In genomic region chr3:39088456-39088855, GRCh38 we compare ENCODE assay signal across 17 cellular contexts. TPM values are rescaled to one million over a fixed set of nuclear protein-coding genes. Genes with fewer than 3 reads are reported as not detected.
"Had no signal": no experiment of that assay in that cellular context is flagged by ENCODE, and none has a peak within 500 bp of the region (broad histone marks: within the 10 kb centered on the region; RNA-seq: fewer than 3 reads in every experiment).

No MANE protein-coding gene starts in this region.

- H3K4me2 ChIP-seq: SK-N-SH had no signal

- H3K27me3 ChIP-seq: stomach had no signal

- H3K27ac ChIP-seq: psoas muscle, skin epidermis, stomach had no signal

- H3K9ac ChIP-seq: SK-N-SH had no signal

- H3K9me3 ChIP-seq: psoas muscle, SK-N-SH, stomach had no signal

- H3K4me1 ChIP-seq: psoas muscle, stomach had no signal

- DNase-seq: activated B cell treated with CpG ODN at 0.5 μM for 24 hours; activated CD4-positive, alpha-beta T cell treated with anti-CD3 and anti-CD28 coated beads, Interleukin-2, amount 50 U/mL, for 1 hour; activated CD8-positive, alpha-beta memory T cell treated with anti-CD3 and anti-CD28 coated beads, Interleukin-2, amount 10 ng/mL, durations not matched to agents 7 days and 5 days; activated effector memory CD4-positive, alpha-beta T cell treated with Interleukin-2 at 50 U/mL for 16 hours; activated naive CD4-positive, alpha-beta T cell treated with anti-CD3 and anti-CD28 coated beads, Interleukin-2, amount 50 U/mL, for 16 hours; effector memory CD8-positive, alpha-beta T cell; hypothalamus; psoas muscle; right cardiac atrium; SK-N-SH; stomach; trophoblast cell had no signal

- H3K4me3 Mint-ChIP-seq: activated B cell treated with CpG ODN at 0.5 μM for 24 hours; activated CD8-positive, alpha-beta memory T cell treated with anti-CD3 and anti-CD28 coated beads, Interleukin-2, amount 10 ng/mL, durations not matched to agents 7 days and 5 days; effector memory CD8-positive, alpha-beta T cell; mesothelial cell of epicardium; neural crest cell had no signal

- H3K4me1 Mint-ChIP-seq: mesothelial cell of epicardium, neural crest cell had no signal

- H3K4me3 ChIP-seq: lung, psoas muscle, skin epidermis, stomach had no signal

- H3K27ac Mint-ChIP-seq: activated B cell treated with CpG ODN at 0.5 μM for 24 hours; activated CD8-positive, alpha-beta memory T cell treated with anti-CD3 and anti-CD28 coated beads, Interleukin-2, amount 10 ng/mL, durations not matched to agents 7 days and 5 days; mesothelial cell of epicardium had no signal

- H3K27me3 Mint-ChIP-seq: activated B cell treated with CpG ODN at 0.5 μM for 24 hours; activated CD8-positive, alpha-beta memory T cell treated with anti-CD3 and anti-CD28 coated beads, Interleukin-2, amount 10 ng/mL, durations not matched to agents 7 days and 5 days; effector memory CD8-positive, alpha-beta T cell had no signal

- ATAC-seq: activated CD8-positive, alpha-beta memory T cell treated with anti-CD3 and anti-CD28 coated beads, Interleukin-2, amount 10 ng/mL, durations not matched to agents 7 days and 5 days; effector memory CD8-positive, alpha-beta T cell; right cardiac atrium had no signal

- H3K9me3 Mint-ChIP-seq: activated B cell treated with CpG ODN at 0.5 μM for 24 hours; effector memory CD8-positive, alpha-beta T cell; mesothelial cell of epicardium; neural crest cell had no signal

RNA-seq across cellular contexts. Expression of gene SCN11A, which starts 36.7 kb away (rescaled TPM):
- total RNA-seq: osteoblast had no signal
- polyA plus RNA-seq: right cardiac atrium had no signal
